In the genomic region with DNA sequence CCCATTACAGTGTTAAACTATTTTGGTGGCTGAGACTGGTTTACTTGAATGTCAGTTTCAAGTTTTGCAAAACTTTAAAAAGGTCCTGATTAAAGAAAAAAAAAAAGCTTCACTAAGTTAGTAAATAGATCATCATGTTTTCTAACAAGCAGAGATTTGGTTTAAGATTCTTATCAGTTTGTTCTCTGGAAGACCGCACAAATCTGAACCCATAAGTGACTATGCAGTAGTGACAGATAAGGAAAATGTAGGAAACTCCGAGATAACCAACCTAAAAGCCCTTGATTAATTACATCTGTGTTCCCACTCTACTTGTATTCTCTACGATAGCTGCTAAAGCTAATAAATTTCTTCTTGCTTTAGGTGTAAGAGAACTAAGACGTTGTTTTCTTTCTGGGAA, we compare ENCODE assay signal across 18 cellular contexts.
DNase-seq lines count a peak whose midpoint lies in the region; TF ChIP-seq lines count a peak whose summit lies in the region.
"Had no signal": no experiment of that assay in that cellular context is flagged by ENCODE, and none has a peak within 500 bp of the region (broad histone marks: within the 10 kb centered on the region; RNA-seq: fewer than 3 reads in every experiment).

No MANE protein-coding gene starts in this region.

- no peaks in the 10 kb centered on the region for H3K27me3 Mint-ChIP-seq in CD4-positive, alpha-beta memory T cell
- H3K27me3 Mint-ChIP-seq: B cell; CD4-positive, CD25-positive, alpha-beta regulatory T cell; CD8-positive, alpha-beta memory T cell had no signal

- H3K36me3 ChIP-seq in smooth muscle cell (ENCODE audit: low read depth): no peaks in the 10 kb centered on the region
- H3K36me3 ChIP-seq in CD4-positive, alpha-beta memory T cell (ENCODE audit: insufficient read depth, low read length): no peaks in the 10 kb centered on the region
- H3K36me3 ChIP-seq in transverse colon: no peaks in the 10 kb centered on the region
- H3K36me3 ChIP-seq: BLaER1, HAP-1 had no signal

- no peaks in the 10 kb centered on the region for H3K27me3 ChIP-seq in smooth muscle cell (ENCODE audit: low read depth)
- H3K27me3 ChIP-seq in CD4-positive, alpha-beta memory T cell (ENCODE audit: insufficient read depth, low read length): no peaks in the 10 kb centered on the region
- no peaks in the 10 kb centered on the region for H3K27me3 ChIP-seq in transverse colon
- H3K27me3 ChIP-seq: BLaER1 had no signal

- no peaks in the 10 kb centered on the region for H4K20me1 ChIP-seq in smooth muscle cell (ENCODE audit: low read depth)
- H4K20me1 ChIP-seq: BLaER1 had no signal

- TF ChIP-seq CTCF in smooth muscle cell (IDR thresholded peaks at IDR 0.05; ENCODE audit: borderline replicate concordance, insufficient read depth, poor library complexity, severe bottlenecking) (no peak), transverse colon (IDR thresholded peaks at IDR 0.05) (no peak)

- no peak overlapping the region for H3K9ac ChIP-seq in smooth muscle cell (ENCODE audit: low read depth)
- H3K9ac ChIP-seq: BLaER1 had no signal

- H3K27ac ChIP-seq in smooth muscle cell (ENCODE audit: low read depth) (no peak overlapping the region), transverse colon (no peak overlapping the region)
- no peak overlapping the region for H3K27ac ChIP-seq in CD4-positive, alpha-beta memory T cell (ENCODE audit: low read depth, low read length)
- H3K27ac ChIP-seq: BLaER1, C4-2B had no signal

- 23% methylated on average over 4 of the region's 4 CpGs for WGBS in smooth muscle cell (ENCODE audit: low lambda C conversion rate)
- WGBS in transverse colon (ENCODE audit: low coverage in 1 of 2), 2 donors: 64 to 67% methylated on average over 4 of the region's 4 CpGs

- H3K9me3 ChIP-seq in smooth muscle cell (replicated peaks; ENCODE audit: low read depth): no peaks in the 10 kb centered on the region
- H3K9me3 ChIP-seq in CD4-positive, alpha-beta memory T cell (ENCODE audit: control insufficient read depth in 1 of 2, low read length in 2 of 2): no peaks in the 10 kb centered on the region
- no peaks in the 10 kb centered on the region for H3K9me3 ChIP-seq in transverse colon
- H3K9me3 ChIP-seq: BLaER1, HAP-1 had no signal

- H3K4me3 ChIP-seq in smooth muscle cell (no peak overlapping the region), transverse colon (no peak overlapping the region)
- H3K4me3 ChIP-seq in CD4-positive, alpha-beta memory T cell (ENCODE audit: low read length in 2 of 2): no peak overlapping the region
- H3K4me3 ChIP-seq: BLaER1, HAP-1 had no signal

- no peak overlapping the region for H3K27ac Mint-ChIP-seq in CD4-positive, alpha-beta memory T cell
- H3K27ac Mint-ChIP-seq: B cell; CD8-positive, alpha-beta memory T cell; HFFc6 had no signal

- no peaks in the 10 kb centered on the region for H3F3A ChIP-seq in smooth muscle cell (ENCODE audit: low read depth)

- TF ChIP-seq EP300 in transverse colon (IDR thresholded peaks at IDR 0.05; ENCODE audit: low read depth): no peak

- H3K4me1 Mint-ChIP-seq in CD4-positive, alpha-beta memory T cell: no peaks in the 10 kb centered on the region
- H3K4me1 Mint-ChIP-seq: B cell; CD4-positive, CD25-positive, alpha-beta regulatory T cell; CD8-positive, alpha-beta memory T cell had no signal

- TF ChIP-seq POLR2A in transverse colon (IDR thresholded peaks at IDR 0.05): no peak

- H3K4me2 ChIP-seq in smooth muscle cell: no peak overlapping the region
- H3K4me2 ChIP-seq: BLaER1 had no signal

- no peaks in the 10 kb centered on the region for H3K79me2 ChIP-seq in smooth muscle cell (ENCODE audit: low read depth)

- intact Hi-C loops in CD4-positive, alpha-beta memory T cell (cut with micrococcal nuclease): no loop called here
- intact Hi-C loops in transverse colon (cut with DNase I; ENCODE audit: low total_unique reads): no loop called here

- peak overlapping the region; percentile 64 for H2AFZ ChIP-seq in smooth muscle cell (ENCODE audit: low read depth)

- no peaks in the 10 kb centered on the region for H3K36me3 Mint-ChIP-seq in CD4-positive, alpha-beta memory T cell
- H3K36me3 Mint-ChIP-seq: CD4-positive, CD25-positive, alpha-beta regulatory T cell; CD8-positive, alpha-beta memory T cell had no signal

- DNase-seq in SK-N-DZ (ENCODE audit: low spot score) (peak; percentile 57), amniotic epithelial cell (ENCODE audit: low read depth) (peak; percentile 21), smooth muscle cell (lab: John Stamatoyannopoulos, UW; ENCODE audit: unreplicated experiment) (no peak), transverse colon (no peak)
- DNase-seq in CD4-positive, alpha-beta memory T cell: no peak
- DNase-seq in activated CD8-positive, alpha-beta memory T cell treated with anti-CD3 and anti-CD28 coated beads, Interleukin-2, amount 50 U/mL, for 48 hours: no peak
- DNase-seq: CD4-positive, CD25-positive, alpha-beta regulatory T cell; CD8-positive, alpha-beta memory T cell; DMS 273 treated with DMSO at 0.1 percent for 48 hours; DMS53; DMS79 treated with DMSO at 0.1 percent for 48 hours; GF-D8; GOT3; HFFc6 had no signal

- peaks cover 0 to 14% (median 4%) of the 10 kb centered on the region in 8 donors for H3K9me3 Mint-ChIP-seq in CD4-positive, alpha-beta memory T cell

- CTCF ChIA-PET in CD4-positive, alpha-beta memory T cell (lab: Charles Lee; ENCODE audit: partially characterized antibody): no interaction called here

- no peaks in the 10 kb centered on the region for H3K4me1 ChIP-seq in smooth muscle cell (ENCODE audit: low read depth)
- H3K4me1 ChIP-seq in CD4-positive, alpha-beta memory T cell (ENCODE audit: insufficient read depth, low read length): no peaks in the 10 kb centered on the region
- no peaks in the 10 kb centered on the region for H3K4me1 ChIP-seq in transverse colon
- H3K4me1 ChIP-seq: BLaER1 had no signal

- in situ Hi-C loops in transverse colon (cut with MboI; ENCODE audit: low pct_ligation_motif_present in 1 of 4, low pct_unique_long_range_greater_than_20kb in 1 of 4, low sequenced_read_pairs in 3 of 4): no loop called here

- POLR2A ChIA-PET in CD4-positive, alpha-beta memory T cell (lab: Charles Lee; ENCODE audit: partially characterized antibody): no interaction called here

- H3K4me3 Mint-ChIP-seq in CD4-positive, alpha-beta memory T cell: no peak overlapping the region
- H3K4me3 Mint-ChIP-seq: B cell; CD4-positive, CD25-positive, alpha-beta regulatory T cell; CD8-positive, alpha-beta memory T cell; HFFc6 had no signal

Comparison
In these comparisons a context has a peak if more than half of its experiments do, and no peak if none do; other contexts are left out.
1. DNase-seq: peak in SK-N-DZ (single experiment) and amniotic epithelial cell (single experiment); none in smooth muscle cell (single experiment), CD4-positive, alpha-beta memory T cell (0 of 5), transverse colon (single experiment) and activated CD8-positive, alpha-beta memory T cell treated with anti-CD3 and anti-CD28 coated beads, Interleukin-2, amount 50 U/mL, for 48 hours (single experiment).